ENCODE assay signal across 8 cellular contexts in the genomic region with DNA sequence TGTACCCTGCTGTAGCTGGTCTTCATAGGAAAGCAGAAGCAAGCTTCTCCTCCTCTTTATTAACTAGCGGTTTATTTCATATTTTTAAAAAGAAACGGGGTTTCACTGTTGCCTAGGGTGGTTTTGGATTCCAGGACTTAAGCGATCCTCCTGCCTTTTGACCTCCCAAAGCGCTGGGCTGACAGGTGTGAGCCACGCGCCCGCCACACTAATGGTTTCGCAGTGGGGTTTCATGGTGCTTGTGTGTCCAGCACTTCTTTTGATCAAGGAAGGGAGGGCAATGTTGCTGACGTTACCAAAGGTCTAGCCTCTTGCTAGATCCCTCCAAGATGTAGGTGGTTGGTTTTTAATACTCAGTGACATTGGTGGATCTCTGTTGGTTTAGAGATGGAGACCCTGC. TPM values are rescaled to one million over a fixed set of nuclear protein-coding genes. Genes with fewer than 3 reads are reported as not detected.
DNase-seq lines count a peak whose midpoint lies in the region; ATAC-seq and TF ChIP-seq lines count a peak whose summit lies in the region.

No MANE protein-coding gene starts in this region.

- 41% methylated on average over 9 of the region's 9 CpGs for WGBS in mammary epithelial cell (ENCODE audit: low coverage, missing lambda C conversion rate)

- H3K27me3 ChIP-seq in HUES6 (ENCODE audit: control insufficient read depth, insufficient read depth, low read length) (no peaks in the 10 kb centered on the region), mammary epithelial cell (ENCODE audit: insufficient read depth, low read length) (no peaks in the 10 kb centered on the region), muscle layer of duodenum (ENCODE audit: low read depth, low read length) (no peaks in the 10 kb centered on the region)

- H3K9ac ChIP-seq in HUES6 (ENCODE audit: low read length), result peak overlapping the region; percentile 95
- peak overlapping the region; percentile 61 for H3K9ac ChIP-seq in mammary epithelial cell (ENCODE audit: insufficient read depth, low read length)

- in situ Hi-C loops in mammary epithelial cell (cut with MboI; ENCODE audit: low sequenced_read_pairs in 2 of 2), result loop anchor here (5.0 to 10.0 kb wide), 2 partner anchors 41 to 54 kb away; a partner anchor contains a TSS

- DNase-seq in AG09309 (ENCODE audit: low read depth) (no peak), mammary epithelial cell (no peak), NOMO-1 treated with dmso at 0.1 percent for 144 hours (lab: John Stamatoyannopoulos, UW; ENCODE audit: unreplicated experiment) (no peak)

- H3K9me3 ChIP-seq in HUES6 (ENCODE audit: control insufficient read depth, insufficient read depth, low read depth, low read length) (no peaks in the 10 kb centered on the region), mammary epithelial cell (replicated peaks; ENCODE audit: insufficient read depth, low read length) (no peaks in the 10 kb centered on the region), muscle layer of duodenum (ENCODE audit: control insufficient read depth in 1 of 2, low read length in 2 of 2) (no peaks in the 10 kb centered on the region)

- no peak for TF ChIP-seq CTCF in AG09309 (IDR thresholded peaks at IDR 0.05; ENCODE audit: control insufficient read depth, insufficient read depth, low read depth, low read length, missing control alignments)
- TF ChIP-seq CTCF in mammary epithelial cell (conservative IDR thresholded peaks at IDR 0.05 in 1 of 2, IDR thresholded peaks at IDR 0.05 in 1 of 2; ENCODE audit: extremely low read depth in 1 of 2, insufficient read depth in 1 of 2, low read depth in 1 of 2, low read length in 2 of 2), result no peak

- CTCF ChIA-PET in mammary epithelial cell (lab: Charles Lee; ENCODE audit: low non-redundant PET), result no interaction called here

- intact Hi-C loops in mammary epithelial cell (cut with micrococcal nuclease), result no loop called here

- ATAC-seq in HG03469 (IDR thresholded peaks at IDR 0.05; ENCODE audit: unreplicated experiment), result no peak
- no peak for ATAC-seq in GM19023 (IDR thresholded peaks at IDR 0.05; ENCODE audit: unreplicated experiment)
- ATAC-seq in HG02885 (IDR thresholded peaks at IDR 0.05; ENCODE audit: poor library complexity, unreplicated experiment), result no peak

- no peaks in the 10 kb centered on the region for H4K20me1 ChIP-seq in mammary epithelial cell (ENCODE audit: insufficient read depth, low read length)

- BruUV-seq in mammary epithelial cell (replicated peaks; lab: Mats Ljungman, UMichigan), result no TSS peak

- H3K4me1 ChIP-seq in HUES6 (ENCODE audit: control insufficient read depth, insufficient read depth, low read length) (peaks cover 18% of the 10 kb centered on the region), mammary epithelial cell (ENCODE audit: insufficient read depth, low read length) (peaks cover 34% of the 10 kb centered on the region), muscle layer of duodenum (ENCODE audit: control insufficient read depth in 1 of 2, insufficient read depth in 2 of 2, low read length in 2 of 2) (peaks cover 3 to 51% of the 10 kb centered on the region in 2 donors)

- H3K79me2 ChIP-seq in mammary epithelial cell (ENCODE audit: insufficient read depth, low read length), result peaks cover 63% of the 10 kb centered on the region

- peak overlapping the region; percentile 69 for H3K4me3 ChIP-seq in AG09309 (ENCODE audit: control insufficient read depth, low read depth, low read length)
- H3K4me3 ChIP-seq in HUES6 (ENCODE audit: low read depth, low read length), result peak overlapping the region; percentile 93
- peak overlapping the region; percentile 77 to 94 (median 79) for H3K4me3 ChIP-seq in mammary epithelial cell (replicated peaks in 1 of 3; ENCODE audit: insufficient read depth in 1 of 3, low read depth in 2 of 3, low read length in 3 of 3)
- peak overlapping the region; percentile 73 to 80 for H3K4me3 ChIP-seq in muscle layer of duodenum (ENCODE audit: low read depth in 1 of 2, low read length in 2 of 2)

- H2AFZ ChIP-seq in mammary epithelial cell (ENCODE audit: low read depth, low read length), result no peak overlapping the region

- H3K36me3 ChIP-seq in HUES6 (ENCODE audit: control insufficient read depth, insufficient read depth, low read length) (0 out of 2 replicates have a peak, but pooled peaks cover 14% of the 10 kb centered on the region), mammary epithelial cell (ENCODE audit: insufficient read depth, low read length) (peaks cover 6% of the 10 kb centered on the region), muscle layer of duodenum (ENCODE audit: control insufficient read depth in 1 of 2, insufficient read depth in 2 of 2, low read length in 2 of 2) (no peaks in the 10 kb centered on the region)

- H3K4me2 ChIP-seq in mammary epithelial cell (ENCODE audit: insufficient read depth, low read depth, low read length), result peak overlapping the region; percentile 88

- dilution Hi-C loops in mammary epithelial cell (cut with HindIII; ENCODE audit: low sequenced_read_pairs), result no loop called here

- no peak overlapping the region for H3K27ac ChIP-seq in HUES6 (ENCODE audit: low read depth, low read length)
- peak overlapping the region; percentile 80 for H3K27ac ChIP-seq in mammary epithelial cell (ENCODE audit: insufficient read depth, low read depth, low read length)
- peak overlapping the region; percentile 82 for H3K27ac ChIP-seq in muscle layer of duodenum (ENCODE audit: low read length)

RNA-seq across cellular contexts. Expression of a gene that starts 1.4 kb away (rescaled TPM):
- 100 to 1,000 TPM in 1 of 2 donors, 10 to 100 TPM in 1; 80.4 to 109 TPM for total RNA-seq in mammary epithelial cell
- 120 TPM for polyA plus RNA-seq in mammary epithelial cell
- polyA minus RNA-seq in mammary epithelial cell, result 86.1 TPM

RNA-seq across cellular contexts. Expression of a gene that starts 42.2 kb away (rescaled TPM):
- total RNA-seq in mammary epithelial cell, result 100 to 1,000 TPM; 127 to 237 TPM
- 83.3 TPM for polyA plus RNA-seq in mammary epithelial cell
- 32.7 TPM for polyA minus RNA-seq in mammary epithelial cell

RNA-seq across cellular contexts. Expression of a gene that starts 55.9 kb away (rescaled TPM):
- total RNA-seq in mammary epithelial cell, result 10 to 100 TPM; 11.8 to 33.2 TPM
- 6.2 TPM for polyA plus RNA-seq in mammary epithelial cell
- polyA minus RNA-seq in mammary epithelial cell, result 5.6 TPM
